ENCODE assay signal across 8 cellular contexts in genomic region chr1:119611701-119612113, GRCh38. TPM values are rescaled to one million over a fixed set of nuclear protein-coding genes. Genes with fewer than 3 reads are reported as not detected.
DNase-seq lines count a peak whose midpoint lies in the region; ATAC-seq and TF ChIP-seq lines count a peak whose summit lies in the region.

No MANE protein-coding gene starts in this region.

- no peaks in the 10 kb centered on the region for H3K36me3 Mint-ChIP-seq in immature natural killer cell

- peak; percentile 97 for TF ChIP-seq CTCF in astrocyte of the cerebellum (IDR thresholded peaks at IDR 0.05; ENCODE audit: low read depth, low read length, missing control alignments)

- no peak overlapping the region for H3K4me3 ChIP-seq in astrocyte of the cerebellum (ENCODE audit: low read depth, low read length)

- DNase-seq in 8988T (peak; percentile 34), NCI-H1092 treated with DMSO at 0.1 percent for 48 hours (lab: John Stamatoyannopoulos, UW) (peak; percentile 62), T-helper 1 cell (peak in 3 of 5 donors; percentile 17 to 54 (median 22)), astrocyte of the cerebellum (ENCODE audit: low read depth) (no peak), iPS DF 4.7 (ENCODE audit: extremely low read depth, low spot score) (peak; percentile 62), immature natural killer cell (no peak)
- DNase-seq in stimulated activated CD4-positive, alpha-beta T cell treated with anti-CD3 and anti-CD28 coated beads, Interleukin-12 subunit alpha, Interleukin-12 subunit beta, amount 100 ng/mL, for 24 hours (ENCODE audit: low read depth in 2 of 2), result peak; percentile 33 to 76

- ATAC-seq in GM18498 (IDR thresholded peaks at IDR 0.05; ENCODE audit: unreplicated experiment), result peak; percentile 55

- H3K27me3 Mint-ChIP-seq in immature natural killer cell (ENCODE audit: low read depth in 3 of 3), result peaks cover 2 to 5% (median 4%) of the 10 kb centered on the region in 3 donors

- no peak overlapping the region for H3K4me3 Mint-ChIP-seq in immature natural killer cell

- H3K4me1 Mint-ChIP-seq in immature natural killer cell, result no peaks in the 10 kb centered on the region

- H3K9me3 Mint-ChIP-seq in immature natural killer cell, result peaks cover 0 to 3% (median 0%) of the 10 kb centered on the region in 6 donors

- in situ Hi-C loops in astrocyte of the cerebellum (cut with HindIII; ENCODE audit: low sequenced_read_pairs), result no loop called here

- no peak overlapping the region for H3K27ac Mint-ChIP-seq in immature natural killer cell

RNA-seq across cellular contexts. Expression of gene ZNF697, which starts 36.4 kb away (rescaled TPM):
- polyA plus RNA-seq in immature natural killer cell, result not detected

Comparison
In these comparisons a context has a peak if more than half of its experiments do, and no peak if none do; other contexts are left out.
1. DNase-seq: peak in 8988T (single experiment), NCI-H1092 treated with DMSO at 0.1 percent for 48 hours (single experiment), T-helper 1 cell (3 of 5), iPS DF 4.7 (single experiment) and stimulated activated CD4-positive, alpha-beta T cell treated with anti-CD3 and anti-CD28 coated beads, Interleukin-12 subunit alpha, Interleukin-12 subunit beta, amount 100 ng/mL, for 24 hours (2 of 2); none in astrocyte of the cerebellum (single experiment) and immature natural killer cell (0 of 3).